Comparison of ENCODE assay signal across 8 cellular contexts in genomic region chr19:11382898-11383705, GRCh38. TPM values are rescaled to one million over a fixed set of nuclear protein-coding genes. Genes with fewer than 3 reads are reported as not detected.
DNase-seq lines count a peak whose midpoint lies in the region; ATAC-seq and TF ChIP-seq lines count a peak whose summit lies in the region.

No MANE protein-coding gene starts in this region.

- peaks cover 0 to 3% (median 0%) of the 10 kb centered on the region in 4 donors for H3K36me3 ChIP-seq in stomach

- peaks cover 6% of the 10 kb centered on the region for H3K36me3 Mint-ChIP-seq in T-helper 1 cell treated with Interleukin-12 subunit alpha and Interleukin-12 subunit beta and Interleukin-4 antibody, amounts not matched to agents 30 μg/mL and 1 μg/mL, for 36 hours (ENCODE audit: low read depth)

- WGBS in lower leg skin, 2 donors = 1% methylated on average over 27 to 41 of the region's 65 CpGs
- WGBS in stomach, 5 donors = 1 to 2% (median 1%) methylated on average over 24 to 65 of the region's 65 CpGs

- no peak for ATAC-seq in GM19023 (IDR thresholded peaks at IDR 0.05; ENCODE audit: unreplicated experiment)

- H3K4me1 ChIP-seq in stomach = peaks cover 32 to 70% (median 54%) of the 10 kb centered on the region in 4 donors

- H3K27ac ChIP-seq in stomach = peak overlapping the region; percentile 52 to 78 (median 70)

- H3K27ac Mint-ChIP-seq in T-helper 1 cell treated with Interleukin-12 subunit alpha and Interleukin-12 subunit beta and Interleukin-4 antibody, amounts not matched to agents 30 μg/mL and 1 μg/mL, for 36 hours = peak overlapping the region; percentile 62

- no peak for TF ChIP-seq POLR2A in lower leg skin (IDR thresholded peaks at IDR 0.05)
- no peak for TF ChIP-seq POLR2A in stomach (IDR thresholded peaks at IDR 0.05)

- peaks cover 26% of the 10 kb centered on the region for H3K27me3 Mint-ChIP-seq in T-helper 1 cell treated with Interleukin-12 subunit alpha and Interleukin-12 subunit beta and Interleukin-4 antibody, amounts not matched to agents 30 μg/mL and 1 μg/mL, for 36 hours (ENCODE audit: low read depth)

- no peak for TF ChIP-seq EP300 in stomach (IDR thresholded peaks at IDR 0.05)

- peaks cover 22% of the 10 kb centered on the region for H3K4me1 Mint-ChIP-seq in T-helper 1 cell treated with Interleukin-12 subunit alpha and Interleukin-12 subunit beta and Interleukin-4 antibody, amounts not matched to agents 30 μg/mL and 1 μg/mL, for 36 hours (ENCODE audit: low read depth)

- DNase-seq in D341Med (ENCODE audit: low spot score) (peak; percentile 76), KG1 (lab: John Stamatoyannopoulos, UW) (peak; percentile 36), choroid plexus epithelial cell (ENCODE audit: low read depth) (peak; percentile 16), lower leg skin (ENCODE audit: low spot score in 2 of 2) (peak in 1 of 2 donors; percentile 90), stomach (peak; percentile 71), NCI-H187 (lab: John Stamatoyannopoulos, UW) (no peak)

- H3K9me3 Mint-ChIP-seq in T-helper 1 cell treated with Interleukin-12 subunit alpha and Interleukin-12 subunit beta and Interleukin-4 antibody, amounts not matched to agents 30 μg/mL and 1 μg/mL, for 36 hours = no peaks in the 10 kb centered on the region

- H3K9me3 ChIP-seq in stomach = no peaks in the 10 kb centered on the region

- TF ChIP-seq CTCF in choroid plexus epithelial cell (conservative IDR thresholded peaks at IDR 0.05; ENCODE audit: low read depth, low read length) = peak; percentile 81
- TF ChIP-seq CTCF in lower leg skin (IDR thresholded peaks at IDR 0.05) = peak in 1 of 3 donors; percentile 20
- TF ChIP-seq CTCF in stomach (IDR thresholded peaks at IDR 0.05) = peak in 5 of 7 experiments; percentile 46 to 64 (median 52)

- H3K4me3 Mint-ChIP-seq in T-helper 1 cell treated with Interleukin-12 subunit alpha and Interleukin-12 subunit beta and Interleukin-4 antibody, amounts not matched to agents 30 μg/mL and 1 μg/mL, for 36 hours = peak overlapping the region; percentile 60

- intact Hi-C loops in lower leg skin (cut with DNase I; ENCODE audit: low total_unique reads) = no loop called here
- intact Hi-C loops in stomach (cut with DNase I; ENCODE audit: low total_unique reads) = no loop called here

- H3K4me3 ChIP-seq in choroid plexus epithelial cell (ENCODE audit: low read depth, low read length) (peak overlapping the region; percentile 37), lower leg skin (ENCODE audit: low read depth, poor library complexity, severe bottlenecking) (peak overlapping the region; percentile 6), stomach (peak overlapping the region; percentile 40 to 58 (median 43))

- H3K27me3 ChIP-seq in stomach = peaks cover 0 to 26% (median 0%) of the 10 kb centered on the region in 3 donors

RNA-seq across cellular contexts. Expression of gene EPOR, which starts 1.0 kb away (rescaled TPM):
- total RNA-seq in lower leg skin (1 to 10 TPM; 1.3 to 2.9 (median 2.5) TPM), stomach (10 to 100 TPM in 4 of 5 donors, 1 to 10 TPM in 1; 4.8 to 19.9 (median 14.6) TPM)
- 1 to 10 TPM; 3.7 to 8.9 (median 5.0) TPM for polyA plus RNA-seq in stomach

RNA-seq across cellular contexts. Expression of gene SWSAP1, which starts 8.6 kb away (rescaled TPM):
- 1 to 10 TPM; 2.1 to 3.3 (median 2.3) TPM for total RNA-seq in lower leg skin
- under 1 TPM in 2 of 5 donors, not detected in 3; 0.37 to 0.45 TPM for total RNA-seq in stomach
- 1 to 10 TPM; 3.2 to 4.1 (median 3.4) TPM for polyA plus RNA-seq in stomach

RNA-seq across cellular contexts. Expression of gene PLPPR2, which starts 27.9 kb away (rescaled TPM):
- 10 to 100 TPM; 18.6 to 40.6 (median 29.8) TPM for total RNA-seq in lower leg skin
- total RNA-seq in stomach = 100 to 1,000 TPM in 1 of 5 donors, 10 to 100 TPM in 1, 1 to 10 TPM in 3; 6.1 to 364 (median 9.9) TPM
- polyA plus RNA-seq in stomach = 10 to 100 TPM in 1 of 3 donors, 1 to 10 TPM in 2; 6.4 to 15.2 (median 9.8) TPM

RNA-seq across cellular contexts. Expression of gene RGL3, which starts 36.0 kb away (rescaled TPM):
- total RNA-seq in lower leg skin = 1 to 10 TPM in 2 of 4 donors, under 1 TPM in 2; 0.17 to 6.3 (median 1.6) TPM
- total RNA-seq in stomach = 100 to 1,000 TPM in 3 of 5 donors, 10 to 100 TPM in 2; 22.8 to 454 (median 107) TPM
- 10 to 100 TPM; 20.6 to 41.2 (median 26.3) TPM for polyA plus RNA-seq in stomach

RNA-seq across cellular contexts. Expression of gene CCDC159, which starts 36.8 kb away (rescaled TPM):
- 10 to 100 TPM in 2 of 4 donors, 1 to 10 TPM in 2; 8.4 to 20.1 (median 10.4) TPM for total RNA-seq in lower leg skin
- total RNA-seq in stomach = 10 to 100 TPM in 4 of 5 donors, 1 to 10 TPM in 1; 2.9 to 91.2 (median 20.3) TPM
- 10 to 100 TPM; 40.5 to 96.3 (median 70.0) TPM for polyA plus RNA-seq in stomach

Comparison
In these comparisons a context has a peak if more than half of its experiments do, and no peak if none do; other contexts are left out.
1. DNase-seq: peak in D341Med (single experiment), KG1 (single experiment), choroid plexus epithelial cell (single experiment) and stomach (single experiment); none in NCI-H187 (0 of 2).
2. Peak in every context shown above with its lines, with median percentiles within 50 percentile points of each other: H3K4me3 ChIP-seq.